Comparison of ENCODE assay signal across 11 cellular contexts in the genomic region with DNA sequence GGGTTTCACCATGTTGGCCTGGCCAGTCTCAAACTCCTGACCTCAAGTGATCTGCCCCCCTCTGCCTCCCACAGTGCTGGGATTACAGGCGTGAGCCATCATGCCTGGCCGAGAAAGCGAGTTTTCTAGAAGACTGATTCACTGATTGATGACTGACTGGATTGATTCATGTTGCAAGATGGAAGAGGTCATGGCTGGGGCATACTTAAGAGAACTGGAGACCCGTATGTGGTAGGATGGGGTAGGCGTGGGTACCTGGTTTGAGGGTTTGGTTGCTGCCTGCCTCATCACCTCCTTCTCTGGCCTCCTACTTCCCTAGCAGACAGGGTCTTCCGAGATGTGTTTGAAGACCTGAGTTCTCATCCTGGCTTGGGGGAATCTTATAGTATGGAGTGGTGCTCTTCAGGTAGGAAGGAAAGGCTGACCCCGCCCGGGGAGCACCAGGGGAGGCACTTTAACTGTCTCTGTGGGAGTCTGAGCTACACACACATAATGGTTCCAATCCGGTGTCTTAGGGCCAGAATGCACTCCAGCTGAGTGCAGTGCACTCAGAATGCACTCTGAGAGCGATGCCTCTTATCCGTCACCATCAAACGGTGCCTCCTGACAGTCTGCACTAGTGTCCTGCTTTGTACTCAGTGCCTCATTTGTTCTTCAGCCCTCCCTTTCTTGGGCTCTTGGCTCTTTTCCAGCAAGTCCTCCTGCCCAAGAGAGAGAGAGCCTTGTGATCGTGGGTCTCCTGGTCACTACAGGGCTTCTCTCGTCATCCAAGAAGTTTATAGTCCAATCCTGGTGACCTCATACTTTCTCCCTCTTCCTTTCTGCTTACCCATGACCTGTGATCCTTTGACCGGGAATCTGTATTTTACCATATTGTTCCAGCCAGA. TPM values are rescaled to one million over a fixed set of nuclear protein-coding genes. Genes with fewer than 3 reads are reported as not detected.
DNase-seq lines count a peak whose midpoint lies in the region; ATAC-seq and TF ChIP-seq lines count a peak whose summit lies in the region.
"Had no signal": no experiment of that assay in that cellular context is flagged by ENCODE, and none has a peak within 500 bp of the region (broad histone marks: within the 10 kb centered on the region; RNA-seq: fewer than 3 reads in every experiment).

No MANE protein-coding gene starts in this region.

- peak; percentile 72 for ATAC-seq in activated T-helper 17 cell treated with anti-CD3 and anti-CD28 coated beads, Interleukin-2, amount 50 U/mL, for 72 hours (replicated peaks)
- ATAC-seq in GM18505 (IDR thresholded peaks at IDR 0.05; ENCODE audit: unreplicated experiment) (no peak), GM18519 (IDR thresholded peaks at IDR 0.05; ENCODE audit: low FRiP score, unreplicated experiment) (no peak)
- ATAC-seq: SK-N-SH treated with all-trans-retinoic acid at 6 μM for 48 hours had no signal

- peak overlapping the region; percentile 25 for H3K27ac Mint-ChIP-seq in activated T-helper 17 cell treated with anti-CD3 and anti-CD28 coated beads, Interleukin-2, amount 50 U/mL, for 72 hours

- H3K27me3 Mint-ChIP-seq in activated T-helper 17 cell treated with anti-CD3 and anti-CD28 coated beads, Interleukin-2, amount 50 U/mL, for 72 hours: no peaks in the 10 kb centered on the region

- TF ChIP-seq EP300 in stomach (IDR thresholded peaks at IDR 0.05): no peak

- H3K4me1 Mint-ChIP-seq in activated T-helper 17 cell treated with anti-CD3 and anti-CD28 coated beads, Interleukin-2, amount 50 U/mL, for 72 hours: peaks cover 46% of the 10 kb centered on the region

- peak overlapping the region in 3 of 5 donors; percentile 16 to 35 (median 18) for H3K27ac ChIP-seq in stomach

- TF ChIP-seq POLR2A in stomach (IDR thresholded peaks at IDR 0.05) (no peak), GM18505 (IDR thresholded peaks at IDR 0.05; ENCODE audit: borderline replicate concordance, extremely low read depth, insufficient read depth, insufficient read length) (no peak)

- H3K27me3 ChIP-seq in stomach: no peaks in the 10 kb centered on the region

- TF ChIP-seq CTCF in stomach (IDR thresholded peaks at IDR 0.05): no peak

- DNase-seq in NCI-H2171 treated with DMSO at 0.1 percent for 48 hours (lab: John Stamatoyannopoulos, UW): peak; percentile 17
- no peak for DNase-seq in NCI-H2171 (lab: John Stamatoyannopoulos, UW)
- peak; percentile 37 for DNase-seq in inferior parietal cortex (ENCODE audit: extremely low spot score)
- no peak for DNase-seq in stomach
- DNase-seq in NK-92 treated with Interleukin-12 subunit alpha and Interleukin-12 subunit beta, amount 100 ng/mL, for 24 hours (lab: John Stamatoyannopoulos, UW): no peak
- DNase-seq: dermis blood vessel endothelial cell, occipital lobe had no signal

- 69 to 77% (median 74%) methylated on average over 12 to 15 of the region's 15 CpGs for WGBS in stomach, 5 donors

- H3K4me1 ChIP-seq in stomach: peaks cover 74 to 88% (median 80%) of the 10 kb centered on the region in 4 donors

- no peaks in the 10 kb centered on the region for H3K9me3 ChIP-seq in stomach

- H3K4me3 ChIP-seq in stomach: no peak overlapping the region

- H3K36me3 ChIP-seq in stomach: peaks cover 13 to 18% (median 16%) of the 10 kb centered on the region in 4 donors

- no peaks in the 10 kb centered on the region for H3K9me3 Mint-ChIP-seq in activated T-helper 17 cell treated with anti-CD3 and anti-CD28 coated beads, Interleukin-2, amount 50 U/mL, for 72 hours

- intact Hi-C loops in stomach (cut with DNase I; ENCODE audit: low total_unique reads): no loop called here

- H3K36me3 Mint-ChIP-seq in activated T-helper 17 cell treated with anti-CD3 and anti-CD28 coated beads, Interleukin-2, amount 50 U/mL, for 72 hours (ENCODE audit: low read depth): no peaks in the 10 kb centered on the region

- H3K4me3 Mint-ChIP-seq in activated T-helper 17 cell treated with anti-CD3 and anti-CD28 coated beads, Interleukin-2, amount 50 U/mL, for 72 hours: peak overlapping the region; percentile 36

RNA-seq across cellular contexts. Expression of a gene that starts 19.7 kb away (rescaled TPM):
- 10 to 100 TPM; 17.2 to 19.2 TPM for total RNA-seq in activated T-helper 17 cell treated with anti-CD3 and anti-CD28 coated beads, Interleukin-2, amount 50 U/mL, for 72 hours
- total RNA-seq in stomach: 100 to 1,000 TPM in 1 of 5 donors, 10 to 100 TPM in 4; 25.3 to 292 (median 27.2) TPM
- polyA plus RNA-seq in stomach: 10 to 100 TPM in 1 of 3 donors, 1 to 10 TPM in 2; 7.3 to 24.8 (median 9.2) TPM

Comparison
In these comparisons a context has a peak if more than half of its experiments do, and no peak if none do; other contexts are left out.
1. DNase-seq: peak in NCI-H2171 treated with DMSO at 0.1 percent for 48 hours (single experiment) and inferior parietal cortex (single experiment); none in NCI-H2171 (single experiment), stomach (single experiment) and NK-92 treated with Interleukin-12 subunit alpha and Interleukin-12 subunit beta, amount 100 ng/mL, for 24 hours (single experiment).